In the genomic region with DNA sequence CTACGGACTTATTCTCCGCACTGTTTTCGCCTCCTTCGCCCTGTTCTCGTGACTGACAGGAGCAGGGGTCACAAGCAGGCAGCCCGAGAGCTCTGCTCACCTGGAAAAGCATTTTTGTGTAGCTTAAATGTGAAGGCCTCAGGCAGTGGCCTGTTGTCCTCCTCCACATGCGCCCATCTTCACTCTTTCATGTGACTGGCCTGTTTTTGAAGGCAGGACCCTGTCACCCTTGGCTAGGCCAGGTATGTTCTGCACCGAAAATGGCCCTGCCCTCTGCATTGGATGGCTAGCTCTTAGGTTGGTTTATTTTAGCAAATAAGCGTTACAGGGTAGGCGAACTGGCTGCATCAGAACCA, we compare ENCODE assay signal across 8 cellular contexts. TPM values are rescaled to one million over a fixed set of nuclear protein-coding genes. Genes with fewer than 3 reads are reported as not detected.
DNase-seq lines count a peak whose midpoint lies in the region; ATAC-seq, FAIRE-seq and TF ChIP-seq lines count a peak whose summit lies in the region.

No MANE protein-coding gene starts in this region.

- intact Hi-C loops in left cardiac atrium (cut with DNase I) (no loop called here), sigmoid colon (cut with DNase I) (loop anchor here (5.0 kb wide), 1 partner anchor 123 kb away; a partner anchor contains a TSS)

- in situ Hi-C loops in G401 (cut with HindIII; ENCODE audit: low sequenced_read_pairs): no loop called here

- peaks cover 0 to 26% (median 21%) of the 10 kb centered on the region in 4 donors for H3K4me1 ChIP-seq in sigmoid colon

- TF ChIP-seq EP300 in sigmoid colon (IDR thresholded peaks at IDR 0.05): no peak

- TF ChIP-seq POLR2A in GM12892 (IDR thresholded peaks at IDR 0.05; ENCODE audit: low read depth, low read length) (no peak), sigmoid colon (IDR thresholded peaks at IDR 0.05) (no peak)

- ATAC-seq in left cardiac atrium (peak; percentile 1 to 3), GM18870 (IDR thresholded peaks at IDR 0.05; ENCODE audit: unreplicated experiment) (no peak)

- DNase-seq in GM12892 (ENCODE audit: insufficient read length) (no peak), WERI-Rb-1 (no peak), left cardiac atrium (peak; percentile 24), sigmoid colon (peak; percentile 64), G401 (ENCODE audit: low spot score) (no peak), NCI-H1436 treated with DMSO at 0.1 percent for 48 hours (lab: John Stamatoyannopoulos, UW) (no peak)
- DNase-seq in stimulated activated CD4-positive, alpha-beta T cell treated with anti-CD3 and anti-CD28 coated beads, Interleukin-4, amount 100 ng/mL, for 4 hours: no peak

- H3K36me3 ChIP-seq in WERI-Rb-1 (peaks cover 9% of the 10 kb centered on the region), sigmoid colon (no peaks in the 10 kb centered on the region)

- no peaks in the 10 kb centered on the region for H3K27me3 ChIP-seq in WERI-Rb-1 (ENCODE audit: insufficient read depth, low read depth, severe bottlenecking)
- H3K27me3 ChIP-seq in sigmoid colon: no peaks in the 10 kb centered on the region

- FAIRE-seq in GM12892 (lab: Jason Lieb, UNC): peak; percentile 24

- H3K9me3 ChIP-seq in WERI-Rb-1 (ENCODE audit: severe bottlenecking) (no peaks in the 10 kb centered on the region), sigmoid colon (no peaks in the 10 kb centered on the region)

- 78% methylated on average over 10 of the region's 10 CpGs for WGBS in sigmoid colon, 2 donors

- H3K27ac ChIP-seq in WERI-Rb-1 (peak overlapping the region; percentile 87), sigmoid colon (peak overlapping the region; percentile 89 to 96 (median 94))

- H3K4me3 ChIP-seq in WERI-Rb-1 (ENCODE audit: low read depth, low read length): peak overlapping the region; percentile 84
- H3K4me3 ChIP-seq in sigmoid colon: peak overlapping the region; percentile 82 to 89 (median 86)

- no peak for TF ChIP-seq CTCF in WERI-Rb-1 (IDR thresholded peaks at IDR 0.05; ENCODE audit: low read depth, low read length)
- TF ChIP-seq CTCF in sigmoid colon (IDR thresholded peaks at IDR 0.05): no peak

RNA-seq across cellular contexts. Expression of a gene that starts 0.6 kb away (rescaled TPM):
- 4.0 TPM for polyA plus RNA-seq in GM12892 (2012; ENCODE audit: missing spikeins)
- 1 to 10 TPM; 7.9 to 9.0 TPM for total RNA-seq in left cardiac atrium
- 10 to 100 TPM; 21.8 to 51.0 (median 32.4) TPM for total RNA-seq in sigmoid colon
- 1 to 10 TPM in 2 of 3 donors, under 1 TPM in 1; 0.23 to 2.7 (median 2.4) TPM for polyA plus RNA-seq in sigmoid colon
- 11.1 and 25.3 TPM in 2 replicates for total RNA-seq in G401 (2014; rRNA removed; shearing (Covaris generic))

Comparison
In these comparisons a context has a peak if more than half of its experiments do, and no peak if none do; other contexts are left out.
1. DNase-seq: peak in left cardiac atrium (single experiment) and sigmoid colon (single experiment); none in GM12892 (single experiment), WERI-Rb-1 (single experiment), stimulated activated CD4-positive, alpha-beta T cell treated with anti-CD3 and anti-CD28 coated beads, Interleukin-4, amount 100 ng/mL, for 4 hours (0 of 2), G401 (single experiment) and NCI-H1436 treated with DMSO at 0.1 percent for 48 hours (single experiment).